17 cellular contexts compared by ENCODE assay signal in the genomic region with DNA sequence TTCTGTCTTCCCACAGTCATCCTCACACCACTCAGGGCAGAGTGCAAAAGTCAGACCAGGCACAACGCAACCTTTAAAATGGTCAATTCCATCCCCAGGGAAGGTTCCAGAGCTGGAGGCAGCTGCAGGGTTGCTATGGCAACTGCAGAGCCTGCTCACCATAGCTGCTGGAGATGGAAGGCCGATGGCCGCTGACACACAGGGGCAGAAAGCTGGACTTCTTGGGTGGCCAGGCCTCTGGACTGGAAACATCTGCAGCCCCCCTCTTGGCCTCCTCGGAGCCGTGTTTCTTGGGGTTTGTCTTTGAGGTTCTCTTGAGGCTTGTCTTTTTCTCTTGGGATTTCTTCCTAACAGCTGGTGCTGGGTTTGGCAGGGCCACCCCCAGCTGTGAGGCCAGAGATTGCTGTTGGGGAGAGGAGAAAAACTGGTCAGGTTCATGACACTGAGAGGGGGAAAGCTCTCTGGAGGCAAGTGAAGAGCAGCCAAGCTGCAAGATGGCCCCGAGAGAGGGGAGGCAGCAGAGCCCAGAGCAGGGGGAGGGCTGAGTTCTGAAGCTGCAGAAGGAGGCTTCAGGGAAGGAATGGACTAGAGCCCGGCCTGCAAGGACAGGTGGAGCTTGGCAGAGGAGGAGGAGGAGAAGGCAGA. TPM values are rescaled to one million over a fixed set of nuclear protein-coding genes. Genes with fewer than 3 reads are reported as not detected.
A peak's percentile ranks its signal among the peaks of the same experiment; 100 is the strongest.
DNase-seq lines count a peak whose midpoint lies in the region; FAIRE-seq and TF ChIP-seq lines count a peak whose summit lies in the region.
"Had no signal": no experiment of that assay in that cellular context is flagged by ENCODE, and none has a peak within 500 bp of the region (broad histone marks: within the 10 kb centered on the region; RNA-seq: fewer than 3 reads in every experiment).

No MANE protein-coding gene starts in this region.

- no peak overlapping the region for H2AFZ ChIP-seq in neural cell (ENCODE audit: low read depth, low read length)

- no peak for TF ChIP-seq RAD21 in neural cell (conservative IDR thresholded peaks at IDR 0.05)

- no peak for TF ChIP-seq EP300 in neural cell (conservative IDR thresholded peaks at IDR 0.05; ENCODE audit: poor library complexity, severe bottlenecking)

- H3K9me3 ChIP-seq in BLaER1 treated with 17β-estradiol and CSF1 and Interleukin-3, amounts not matched to agents 10 nM and 100 nM (replicated peaks in 1 of 11), result no peaks in the 10 kb centered on the region
- H3K9me3 ChIP-seq in neural cell (ENCODE audit: low read length), result no peaks in the 10 kb centered on the region
- H3K9me3 ChIP-seq: tibial artery had no signal

- DNase-seq in NB4 (ENCODE audit: low read depth) (peak; percentile 48), frontal cortex (ENCODE audit: low spot score in 2 of 2) (peak; percentile 27 to 42), DMS153 treated with DMSO at 0.1 percent for 48 hours (lab: John Stamatoyannopoulos, UW; ENCODE audit: unreplicated experiment) (no peak), SHP77 treated with DMSO at 0.1 percent for 48 hours (lab: John Stamatoyannopoulos, UW) (no peak)
- DNase-seq in stimulated activated CD4-positive, alpha-beta T cell treated with anti-CD3 and anti-CD28 coated beads, Interleukin-1b, Interleukin-23, amount 100 ng/mL, for 48 hours, result no peak
- DNase-seq in activated naive CD4-positive, alpha-beta T cell treated with Interleukin-2 at 50 U/mL for 16 hours, result no peak
- DNase-seq: activated CD8-positive, alpha-beta memory T cell treated with anti-CD3 and anti-CD28 coated beads for 24 hours; activated effector memory CD4-positive, alpha-beta T cell treated with anti-CD3 and anti-CD28 coated beads, Interleukin-2, amount 50 U/mL, for 16 hours; effector CD4-positive, alpha-beta T cell; immature natural killer cell; NCI-H2081; OCI-M1; stimulated activated CD4-positive, alpha-beta T cell treated with anti-CD3 and anti-CD28 coated beads, Interleukin-2, amount 100 ng/mL, for 24 hours; tibial artery had no signal

- no peaks in the 10 kb centered on the region for H3K36me3 ChIP-seq in BLaER1 treated with 17β-estradiol and CSF1 and Interleukin-3, amounts not matched to agents 10 nM and 100 nM
- no peaks in the 10 kb centered on the region for H3K36me3 ChIP-seq in neural cell (ENCODE audit: insufficient read depth, low read length)
- H3K36me3 ChIP-seq: tibial artery had no signal

- H3K79me2 ChIP-seq in neural cell (replicated peaks; ENCODE audit: insufficient read depth, low read length), result no peaks in the 10 kb centered on the region

- H3K27me3 ChIP-seq in BLaER1 treated with 17β-estradiol and CSF1 and Interleukin-3, amounts not matched to agents 10 nM and 100 nM, result no peaks in the 10 kb centered on the region
- no peaks in the 10 kb centered on the region for H3K27me3 ChIP-seq in neural cell (ENCODE audit: insufficient read depth, low read depth, low read length)

- no peaks in the 10 kb centered on the region for H3F3A ChIP-seq in neural cell (ENCODE audit: insufficient read depth, low read length, poor library complexity, severe bottlenecking)

- peak overlapping the region in 10 of 11 experiments; percentile 34 to 86 (median 78); a peak in 19 of 22 replicates for H3K4me2 ChIP-seq in BLaER1 treated with 17β-estradiol and CSF1 and Interleukin-3, amounts not matched to agents 10 nM and 100 nM
- H3K4me2 ChIP-seq in neural cell (ENCODE audit: low read length), result no peak overlapping the region

- 0 out of 22 replicates have a peak, but pooled peaks cover 0 to 4% (median 0%) of the 10 kb centered on the region in 11 experiments for H4K20me1 ChIP-seq in BLaER1 treated with 17β-estradiol and CSF1 and Interleukin-3, amounts not matched to agents 10 nM and 100 nM
- no peaks in the 10 kb centered on the region for H4K20me1 ChIP-seq in neural cell (ENCODE audit: insufficient read depth)

- no peaks in the 10 kb centered on the region for H3K9me2 ChIP-seq in neural cell (ENCODE audit: insufficient read depth, low read length)

- H3K4me3 ChIP-seq in BLaER1 treated with 17β-estradiol and CSF1 and Interleukin-3, amounts not matched to agents 10 nM and 100 nM, result no peak overlapping the region
- H3K4me3 ChIP-seq in NB4 (ENCODE audit: low read depth, low read length) (no peak overlapping the region), neural cell (ENCODE audit: low read length) (peak overlapping the region; percentile 22)
- H3K4me3 ChIP-seq: tibial artery had no signal

- TF ChIP-seq CTCF in NB4 (IDR thresholded peaks at IDR 0.05; ENCODE audit: low read depth, low read length) (no peak), neural cell (IDR thresholded peaks at IDR 0.05; ENCODE audit: poor library complexity, severe bottlenecking) (no peak)

- H3K4me1 ChIP-seq in BLaER1 treated with 17β-estradiol and CSF1 and Interleukin-3, amounts not matched to agents 10 nM and 100 nM, result peaks cover 29 to 95% (median 87%) of the 10 kb centered on the region in 10 experiments
- H3K4me1 ChIP-seq: tibial artery had no signal

- peak overlapping the region in 2 of 11 experiments; percentile 11 to 21; a peak in 2 of 22 replicates for H3K9ac ChIP-seq in BLaER1 treated with 17β-estradiol and CSF1 and Interleukin-3, amounts not matched to agents 10 nM and 100 nM
- peak overlapping the region; percentile 48 for H3K9ac ChIP-seq in neural cell (ENCODE audit: low read length)

- FAIRE-seq in frontal cortex (lab: Jason Lieb, UNC), result no peak

- TF ChIP-seq POLR2A in NB4 (IDR thresholded peaks at IDR 0.05; ENCODE audit: extremely low read depth, insufficient read length), result no peak

- peak overlapping the region in 1 of 11 experiments; percentile 22; a peak in 3 of 22 replicates for H3K27ac ChIP-seq in BLaER1 treated with 17β-estradiol and CSF1 and Interleukin-3, amounts not matched to agents 10 nM and 100 nM
- peak overlapping the region; percentile 76 for H3K27ac ChIP-seq in neural cell (ENCODE audit: low read length)
- H3K27ac ChIP-seq: tibial artery had no signal

TF ChIP-seq in neural cell, 6 proteins besides CTCF, POLR2A, EP300 and RAD21:
- TF ChIP-seq MXI1 (conservative IDR thresholded peaks at IDR 0.05; ENCODE audit: poor library complexity, severe bottlenecking), result no peak
- TF ChIP-seq TAF1 (IDR thresholded peaks at IDR 0.05; ENCODE audit: low read depth), result peak; percentile 48
- TF ChIP-seq, protein P1, sequence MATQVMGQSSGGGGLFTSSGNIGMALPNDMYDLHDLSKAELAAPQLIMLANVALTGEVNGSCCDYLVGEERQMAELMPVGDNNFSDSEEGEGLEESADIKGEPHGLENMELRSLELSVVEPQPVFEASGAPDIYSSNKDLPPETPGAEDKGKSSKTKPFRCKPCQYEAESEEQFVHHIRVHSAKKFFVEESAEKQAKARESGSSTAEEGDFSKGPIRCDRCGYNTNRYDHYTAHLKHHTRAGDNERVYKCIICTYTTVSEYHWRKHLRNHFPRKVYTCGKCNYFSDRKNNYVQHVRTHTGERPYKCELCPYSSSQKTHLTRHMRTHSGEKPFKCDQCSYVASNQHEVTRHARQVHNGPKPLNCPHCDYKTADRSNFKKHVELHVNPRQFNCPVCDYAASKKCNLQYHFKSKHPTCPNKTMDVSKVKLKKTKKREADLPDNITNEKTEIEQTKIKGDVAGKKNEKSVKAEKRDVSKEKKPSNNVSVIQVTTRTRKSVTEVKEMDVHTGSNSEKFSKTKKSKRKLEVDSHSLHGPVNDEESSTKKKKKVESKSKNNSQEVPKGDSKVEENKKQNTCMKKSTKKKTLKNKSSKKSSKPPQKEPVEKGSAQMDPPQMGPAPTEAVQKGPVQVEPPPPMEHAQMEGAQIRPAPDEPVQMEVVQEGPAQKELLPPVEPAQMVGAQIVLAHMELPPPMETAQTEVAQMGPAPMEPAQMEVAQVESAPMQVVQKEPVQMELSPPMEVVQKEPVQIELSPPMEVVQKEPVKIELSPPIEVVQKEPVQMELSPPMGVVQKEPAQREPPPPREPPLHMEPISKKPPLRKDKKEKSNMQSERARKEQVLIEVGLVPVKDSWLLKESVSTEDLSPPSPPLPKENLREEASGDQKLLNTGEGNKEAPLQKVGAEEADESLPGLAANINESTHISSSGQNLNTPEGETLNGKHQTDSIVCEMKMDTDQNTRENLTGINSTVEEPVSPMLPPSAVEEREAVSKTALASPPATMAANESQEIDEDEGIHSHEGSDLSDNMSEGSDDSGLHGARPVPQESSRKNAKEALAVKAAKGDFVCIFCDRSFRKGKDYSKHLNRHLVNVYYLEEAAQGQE (IDR thresholded peaks at IDR 0.05; ENCODE audit: borderline replicate concordance), result no peak
- no peak for TF ChIP-seq SMC3 (conservative IDR thresholded peaks at IDR 0.05; ENCODE audit: poor library complexity)
- no peak for TF ChIP-seq POLR2AphosphoS5 (IDR thresholded peaks at IDR 0.05)

RNA-seq across cellular contexts. Expression of gene BNIP5, which starts 10.2 kb away (rescaled TPM):
- under 0.01 TPM for total RNA-seq in frontal cortex
- polyA plus RNA-seq in neural cell, result not detected in 2 replicates
- polyA minus RNA-seq in neural cell, result not detected in 2 replicates
- total RNA-seq: fibroblast of villous mesenchyme had no signal
- polyA plus RNA-seq: immature natural killer cell had no signal

RNA-seq across cellular contexts. Expression of gene PNPLA1, which starts 56.6 kb away (rescaled TPM):
- not detected for total RNA-seq in frontal cortex
- polyA plus RNA-seq in neural cell, result 0.26 TPM in 1 of 2 replicates, not detected in the other
- not detected in 2 replicates for polyA minus RNA-seq in neural cell
- total RNA-seq: fibroblast of villous mesenchyme had no signal
- polyA plus RNA-seq: immature natural killer cell had no signal

Comparison
In these comparisons a context has a peak if more than half of its experiments do, and no peak if none do; other contexts are left out.
1. DNase-seq: peak in NB4 (single experiment) and frontal cortex (2 of 2); none in DMS153 treated with DMSO at 0.1 percent for 48 hours (single experiment), stimulated activated CD4-positive, alpha-beta T cell treated with anti-CD3 and anti-CD28 coated beads, Interleukin-1b, Interleukin-23, amount 100 ng/mL, for 48 hours (single experiment), activated naive CD4-positive, alpha-beta T cell treated with Interleukin-2 at 50 U/mL for 16 hours (single experiment) and SHP77 treated with DMSO at 0.1 percent for 48 hours (single experiment).